ENCODE assay signal across 1 cellular context in the genomic region with DNA sequence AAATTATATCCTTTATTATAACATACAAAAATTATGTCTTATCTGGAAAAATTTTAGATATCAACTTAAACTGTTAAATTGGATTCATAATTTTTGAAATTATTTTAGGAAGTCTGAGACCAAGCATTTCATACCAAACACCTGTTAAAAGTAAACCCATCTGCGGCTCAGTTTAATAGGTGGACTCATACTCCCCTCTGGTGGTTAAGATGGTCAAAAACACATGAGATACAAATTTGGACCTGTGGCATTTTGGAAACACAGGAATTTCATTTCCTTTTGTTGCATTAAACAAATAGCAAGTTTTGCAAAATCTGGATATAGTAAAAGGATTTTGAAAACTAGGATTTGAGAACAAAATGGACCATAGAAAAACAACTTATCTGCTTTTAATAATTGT.
TF ChIP-seq lines count a peak whose summit lies in the region.

No MANE protein-coding gene starts in this region.

TF ChIP-seq in WTC11, 78 proteins besides CTCF, POLR2A, EP300 and RAD21 (continued from another document):
- TF ChIP-seq, protein P1, sequence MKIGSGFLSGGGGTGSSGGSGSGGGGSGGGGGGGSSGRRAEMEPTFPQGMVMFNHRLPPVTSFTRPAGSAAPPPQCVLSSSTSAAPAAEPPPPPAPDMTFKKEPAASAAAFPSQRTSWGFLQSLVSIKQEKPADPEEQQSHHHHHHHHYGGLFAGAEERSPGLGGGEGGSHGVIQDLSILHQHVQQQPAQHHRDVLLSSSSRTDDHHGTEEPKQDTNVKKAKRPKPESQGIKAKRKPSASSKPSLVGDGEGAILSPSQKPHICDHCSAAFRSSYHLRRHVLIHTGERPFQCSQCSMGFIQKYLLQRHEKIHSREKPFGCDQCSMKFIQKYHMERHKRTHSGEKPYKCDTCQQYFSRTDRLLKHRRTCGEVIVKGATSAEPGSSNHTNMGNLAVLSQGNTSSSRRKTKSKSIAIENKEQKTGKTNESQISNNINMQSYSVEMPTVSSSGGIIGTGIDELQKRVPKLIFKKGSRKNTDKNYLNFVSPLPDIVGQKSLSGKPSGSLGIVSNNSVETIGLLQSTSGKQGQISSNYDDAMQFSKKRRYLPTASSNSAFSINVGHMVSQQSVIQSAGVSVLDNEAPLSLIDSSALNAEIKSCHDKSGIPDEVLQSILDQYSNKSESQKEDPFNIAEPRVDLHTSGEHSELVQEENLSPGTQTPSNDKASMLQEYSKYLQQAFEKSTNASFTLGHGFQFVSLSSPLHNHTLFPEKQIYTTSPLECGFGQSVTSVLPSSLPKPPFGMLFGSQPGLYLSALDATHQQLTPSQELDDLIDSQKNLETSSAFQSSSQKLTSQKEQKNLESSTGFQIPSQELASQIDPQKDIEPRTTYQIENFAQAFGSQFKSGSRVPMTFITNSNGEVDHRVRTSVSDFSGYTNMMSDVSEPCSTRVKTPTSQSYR (CRISPR knock-in tag; IDR thresholded peaks at IDR 0.05) = no peak
- TF ChIP-seq TP53 (CRISPR knock-in tag; IDR thresholded peaks at IDR 0.05) (no peak), ZNF396 (CRISPR knock-in tag; IDR thresholded peaks at IDR 0.05; ENCODE audit: borderline replicate concordance) (no peak), ZNF232 (CRISPR knock-in tag; IDR thresholded peaks at IDR 0.05) (no peak)
- TF ChIP-seq, protein P2, sequence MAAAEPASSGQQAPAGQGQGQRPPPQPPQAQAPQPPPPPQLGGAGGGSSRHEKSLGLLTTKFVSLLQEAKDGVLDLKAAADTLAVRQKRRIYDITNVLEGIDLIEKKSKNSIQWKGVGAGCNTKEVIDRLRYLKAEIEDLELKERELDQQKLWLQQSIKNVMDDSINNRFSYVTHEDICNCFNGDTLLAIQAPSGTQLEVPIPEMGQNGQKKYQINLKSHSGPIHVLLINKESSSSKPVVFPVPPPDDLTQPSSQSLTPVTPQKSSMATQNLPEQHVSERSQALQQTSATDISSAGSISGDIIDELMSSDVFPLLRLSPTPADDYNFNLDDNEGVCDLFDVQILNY (CRISPR knock-in tag; IDR thresholded peaks at IDR 0.05) = no peak
- TF ChIP-seq, protein P3, sequence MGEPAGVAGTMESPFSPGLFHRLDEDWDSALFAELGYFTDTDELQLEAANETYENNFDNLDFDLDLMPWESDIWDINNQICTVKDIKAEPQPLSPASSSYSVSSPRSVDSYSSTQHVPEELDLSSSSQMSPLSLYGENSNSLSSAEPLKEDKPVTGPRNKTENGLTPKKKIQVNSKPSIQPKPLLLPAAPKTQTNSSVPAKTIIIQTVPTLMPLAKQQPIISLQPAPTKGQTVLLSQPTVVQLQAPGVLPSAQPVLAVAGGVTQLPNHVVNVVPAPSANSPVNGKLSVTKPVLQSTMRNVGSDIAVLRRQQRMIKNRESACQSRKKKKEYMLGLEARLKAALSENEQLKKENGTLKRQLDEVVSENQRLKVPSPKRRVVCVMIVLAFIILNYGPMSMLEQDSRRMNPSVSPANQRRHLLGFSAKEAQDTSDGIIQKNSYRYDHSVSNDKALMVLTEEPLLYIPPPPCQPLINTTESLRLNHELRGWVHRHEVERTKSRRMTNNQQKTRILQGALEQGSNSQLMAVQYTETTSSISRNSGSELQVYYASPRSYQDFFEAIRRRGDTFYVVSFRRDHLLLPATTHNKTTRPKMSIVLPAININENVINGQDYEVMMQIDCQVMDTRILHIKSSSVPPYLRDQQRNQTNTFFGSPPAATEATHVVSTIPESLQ (CRISPR knock-in tag; IDR thresholded peaks at IDR 0.05) = no peak
TF ChIP-seq in WTC11: peak in this region for 0.
